8 cellular contexts compared by ENCODE assay signal in genomic region chr15:90660195-90660995, GRCh38. TPM values are rescaled to one million over a fixed set of nuclear protein-coding genes. Genes with fewer than 3 reads are reported as not detected.
A peak's percentile ranks its signal among the peaks of the same experiment; 100 is the strongest.
DNase-seq lines count a peak whose midpoint lies in the region; ATAC-seq and TF ChIP-seq lines count a peak whose summit lies in the region.

No MANE protein-coding gene starts in this region.

- peak; percentile 46 to 75 for TF ChIP-seq POLR2A in gastrocnemius medialis (IDR thresholded peaks at IDR 0.05)

- H3K9me3 Mint-ChIP-seq in activated T-cell treated with anti-CD3 and anti-CD28 coated beads, Interleukin-2, amount 50 U/mL, for 4 hours = no peaks in the 10 kb centered on the region
- no peaks in the 10 kb centered on the region for H3K9me3 Mint-ChIP-seq in mesothelial cell of epicardium

- peak overlapping the region; percentile 70 for H3K4me3 Mint-ChIP-seq in activated T-cell treated with anti-CD3 and anti-CD28 coated beads, Interleukin-2, amount 50 U/mL, for 4 hours
- H3K4me3 Mint-ChIP-seq in mesothelial cell of epicardium = no peak overlapping the region

- ATAC-seq in GM18868 (IDR thresholded peaks at IDR 0.05; ENCODE audit: unreplicated experiment) (peak; percentile 71), HG02981 (IDR thresholded peaks at IDR 0.05; ENCODE audit: unreplicated experiment) (peak; percentile 71), gastrocnemius medialis (peak; percentile 84 to 85)
- ATAC-seq in activated T-cell treated with anti-CD3 and anti-CD28 coated beads, Interleukin-2, amount 50 U/mL, for 4 hours = peak; percentile 93 to 96

- H3K27ac ChIP-seq in gastrocnemius medialis = peak overlapping the region; percentile 92 to 100 (median 98)

- H3K36me3 Mint-ChIP-seq in activated T-cell treated with anti-CD3 and anti-CD28 coated beads, Interleukin-2, amount 50 U/mL, for 4 hours (ENCODE audit: insufficient read depth) = no peaks in the 10 kb centered on the region
- H3K36me3 Mint-ChIP-seq in mesothelial cell of epicardium = peaks cover 2% of the 10 kb centered on the region

- no peaks in the 10 kb centered on the region for H3K36me3 ChIP-seq in gastrocnemius medialis

- H3K9me3 ChIP-seq in gastrocnemius medialis = no peaks in the 10 kb centered on the region

- TF ChIP-seq CTCF in fibroblast of the aortic adventitia (IDR thresholded peaks at IDR 0.05; ENCODE audit: insufficient read depth, low read length) = no peak
- no peak for TF ChIP-seq CTCF in gastrocnemius medialis (IDR thresholded peaks at IDR 0.05 in 4 of 5, conservative IDR thresholded peaks at IDR 0.05 in 1 of 5)
- no peak for TF ChIP-seq CTCF in mesothelial cell of epicardium (IDR thresholded peaks at IDR 0.05; ENCODE audit: unreplicated experiment)

- H3K27me3 Mint-ChIP-seq in activated T-cell treated with anti-CD3 and anti-CD28 coated beads, Interleukin-2, amount 50 U/mL, for 4 hours (ENCODE audit: low read depth) = peaks cover 49% of the 10 kb centered on the region
- no peaks in the 10 kb centered on the region for H3K27me3 Mint-ChIP-seq in mesothelial cell of epicardium (ENCODE audit: low read depth)

- peaks cover 34 to 51% of the 10 kb centered on the region in 2 donors for H3K4me1 ChIP-seq in gastrocnemius medialis

- DNase-seq in OCI-M1 (lab: John Stamatoyannopoulos, UW) (peak; percentile 89), fibroblast of the aortic adventitia (ENCODE audit: low read depth) (peak; percentile 90), gastrocnemius medialis (peak; percentile 89 to 91), mesothelial cell of epicardium (ENCODE audit: low spot score in 2 of 2, unreplicated experiment in 2 of 2) (no peak), occipital lobe (lab: John Stamatoyannopoulos, UW) (no peak)
- DNase-seq in activated T-cell treated with anti-CD3 and anti-CD28 coated beads, Interleukin-2, amount 50 U/mL, for 4 hours = peak; percentile 70

- H3K27me3 ChIP-seq in gastrocnemius medialis = no peaks in the 10 kb centered on the region

- H3K27ac Mint-ChIP-seq in mesothelial cell of epicardium = no peak overlapping the region

- in situ Hi-C loops in gastrocnemius medialis (cut with MboI; ENCODE audit: low sequenced_read_pairs in 4 of 4) = no loop called here

- intact Hi-C loops in gastrocnemius medialis (cut with DNase I; ENCODE audit: low total_unique reads) = loop anchor here (2.0 to 5.0 kb wide), 2 partner anchors 56 to 212 kb away; partner anchors contain the start of gene BLM

- peaks cover 72% of the 10 kb centered on the region for H3K4me1 Mint-ChIP-seq in activated T-cell treated with anti-CD3 and anti-CD28 coated beads, Interleukin-2, amount 50 U/mL, for 4 hours (ENCODE audit: low read depth)
- peaks cover 14% of the 10 kb centered on the region for H3K4me1 Mint-ChIP-seq in mesothelial cell of epicardium

- peak overlapping the region; percentile 23 for H3K4me3 ChIP-seq in fibroblast of the aortic adventitia (ENCODE audit: low read depth, low read length)
- peak overlapping the region; percentile 31 to 58 (median 55) for H3K4me3 ChIP-seq in gastrocnemius medialis

RNA-seq across cellular contexts. Expression of gene BLM, which starts 56.8 kb away (rescaled TPM):
- total RNA-seq in activated T-cell treated with anti-CD3 and anti-CD28 coated beads, Interleukin-2, amount 50 U/mL, for 4 hours = 10 to 100 TPM; 21.4 to 25.6 (median 23.5) TPM
- total RNA-seq in fibroblast of the aortic adventitia (ENCODE audit: low replicate concordance) (3.8 and 12.2 TPM in 2 replicates), gastrocnemius medialis (10 to 100 TPM; 11.6 to 18.2 (median 14.5) TPM), mesothelial cell of epicardium (11.2 to 13.4 TPM (median 12.9 TPM) in 3 replicates), occipital lobe (3.6 TPM)

Comparison
In these comparisons a context has a peak if more than half of its experiments do, and no peak if none do; other contexts are left out.
1. DNase-seq: peak in OCI-M1 (single experiment), activated T-cell treated with anti-CD3 and anti-CD28 coated beads, Interleukin-2, amount 50 U/mL, for 4 hours (single experiment), fibroblast of the aortic adventitia (single experiment) and gastrocnemius medialis (2 of 2); none in mesothelial cell of epicardium (0 of 2) and occipital lobe (single experiment).
2. Peak in every context shown above with its lines, with median percentiles within 50 percentile points of each other: ATAC-seq.